Comparison of ENCODE assay signal across 35 cellular contexts in the genomic region with DNA sequence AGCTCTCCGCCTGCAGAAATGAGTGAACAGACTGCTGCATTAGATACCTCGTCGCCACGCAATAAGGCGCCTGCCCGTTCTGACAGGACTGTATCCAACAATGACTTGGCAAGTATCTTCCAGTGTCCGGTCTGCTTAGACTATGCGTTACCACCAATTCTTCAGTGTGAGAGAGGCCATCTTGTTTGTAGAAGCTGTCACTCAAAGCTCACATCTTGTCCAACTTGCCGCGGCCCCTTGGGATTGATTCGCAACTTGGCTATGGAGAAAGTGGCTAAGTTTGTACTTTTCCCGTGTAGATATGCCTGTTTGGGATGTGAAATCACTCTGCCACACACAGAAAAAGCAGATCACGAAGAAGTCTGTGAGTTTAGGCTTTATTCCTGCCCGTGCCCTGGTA.
A peak's percentile ranks its signal among the peaks of the same experiment; 100 is the strongest.
DNase-seq lines count a peak whose midpoint lies in the region; ATAC-seq, FAIRE-seq and TF ChIP-seq lines count a peak whose summit lies in the region.
"Had no signal": no experiment of that assay in that cellular context is flagged by ENCODE, and none has a peak within 500 bp of the region (broad histone marks: within the 10 kb centered on the region; RNA-seq: fewer than 3 reads in every experiment).

No MANE protein-coding gene starts in this region.

- H3K4me1 ChIP-seq in astrocyte (ENCODE audit: insufficient read depth, low read length) (no peaks in the 10 kb centered on the region), K562 (replicated peaks in 1 of 2; ENCODE audit: control insufficient read depth in 2 of 2, insufficient read depth in 2 of 2, low read length in 2 of 2) (no peaks in the 10 kb centered on the region), osteoblast (ENCODE audit: insufficient read depth, low read length) (no peaks in the 10 kb centered on the region), tibial nerve (no peaks in the 10 kb centered on the region)
- H3K4me1 ChIP-seq: A549; BE2C; BLaER1; BLaER1 treated with 17β-estradiol and CSF1 and Interleukin-3, amounts not matched to agents 10 nM and 100 nM had no signal

- POLR2A ChIA-PET in K562 (lab: Yijun Ruan, JAX): no interaction called here

- H3K9me3 ChIP-seq in astrocyte (ENCODE audit: insufficient read depth, low read depth, low read length) (no peaks in the 10 kb centered on the region), K562 (replicated peaks; ENCODE audit: control insufficient read depth, insufficient read depth, low read depth, low read length) (no peaks in the 10 kb centered on the region), osteoblast (ENCODE audit: low read depth, low read length) (no peaks in the 10 kb centered on the region), tibial nerve (no peaks in the 10 kb centered on the region)
- H3K9me3 ChIP-seq: A549, BE2C, Caco-2 had no signal

- H3K27me3 ChIP-seq in astrocyte (ENCODE audit: insufficient read depth, low read length) (no peaks in the 10 kb centered on the region), K562 (ENCODE audit: control insufficient read depth in 2 of 2, insufficient read depth in 2 of 2, low read length in 2 of 2) (no peaks in the 10 kb centered on the region), osteoblast (ENCODE audit: insufficient read depth, low read length) (no peaks in the 10 kb centered on the region), tibial nerve (no peaks in the 10 kb centered on the region)
- H3K27me3 ChIP-seq: BE2C had no signal

- H3K9ac ChIP-seq in astrocyte (ENCODE audit: low read length): no peak overlapping the region
- peak overlapping the region in 1 of 2 experiments; percentile 25; a peak in 1 of 4 replicates for H3K9ac ChIP-seq in K562 (ENCODE audit: insufficient read depth in 1 of 2, low read depth in 2 of 2, low read length in 2 of 2)
- H3K9ac ChIP-seq: BLaER1; BLaER1 treated with 17β-estradiol and CSF1 and Interleukin-3, amounts not matched to agents 10 nM and 100 nM had no signal

- ATAC-seq in K562 (no peak), SK-N-SH treated with all-trans-retinoic acid at 6 μM for 48 hours (no peak)
- ATAC-seq: A549; CD8-positive, alpha-beta T cell had no signal

- H3K4me3 Mint-ChIP-seq in astrocyte (ENCODE audit: unreplicated experiment): no peak overlapping the region
- H3K4me3 Mint-ChIP-seq: B cell; CD14-positive monocyte; CD4-positive, alpha-beta memory T cell; CD4-positive, alpha-beta T cell; CD4-positive, CD25-positive, alpha-beta regulatory T cell; CD8-positive, alpha-beta T cell had no signal

- H4K20me1 ChIP-seq in astrocyte (ENCODE audit: insufficient read depth, low read length): no peaks in the 10 kb centered on the region
- H4K20me1 ChIP-seq in K562 (replicated peaks; ENCODE audit: control insufficient read depth, insufficient read depth, low read length): no peaks in the 10 kb centered on the region
- no peaks in the 10 kb centered on the region for H4K20me1 ChIP-seq in osteoblast (ENCODE audit: insufficient read depth, low read length)
- H4K20me1 ChIP-seq: BLaER1; BLaER1 treated with 17β-estradiol and CSF1 and Interleukin-3, amounts not matched to agents 10 nM and 100 nM had no signal

- no peaks in the 10 kb centered on the region for H3K27me3 Mint-ChIP-seq in astrocyte (ENCODE audit: low read depth, unreplicated experiment)
- H3K27me3 Mint-ChIP-seq: B cell; CD4-positive, alpha-beta memory T cell; CD4-positive, alpha-beta T cell; CD4-positive, CD25-positive, alpha-beta regulatory T cell had no signal

- in situ Hi-C loops in K562 (cut with MboI): no loop called here

- peak; percentile 9 for FAIRE-seq in astrocyte (lab: Jason Lieb, UNC)
- no peak for FAIRE-seq in K562 (lab: Jason Lieb, UNC)
- FAIRE-seq: A204.1, A549, D721Med had no signal

- TF ChIP-seq EP300 in K562 (IDR thresholded peaks at IDR 0.05; ENCODE audit: low read length): no peak
- no peak for TF ChIP-seq EP300 in tibial nerve (IDR thresholded peaks at IDR 0.05)

- no peak overlapping the region for H3K27ac ChIP-seq in astrocyte (ENCODE audit: low read depth, low read length)
- H3K27ac ChIP-seq in K562 (ENCODE audit: extremely low read depth, low read depth, low read length): peak overlapping the region; percentile 61; the same call in 2 of the 3 replicates
- no peak overlapping the region for H3K27ac ChIP-seq in osteoblast (ENCODE audit: low read depth, low read length)
- H3K27ac ChIP-seq in tibial nerve: no peak overlapping the region
- H3K27ac ChIP-seq: 22Rv1; A549; BLaER1; BLaER1 treated with 17β-estradiol and CSF1 and Interleukin-3, amounts not matched to agents 10 nM and 100 nM; C4-2B had no signal

- TF ChIP-seq POLR2A in K562 (conservative IDR thresholded peaks at IDR 0.05): no peak
- TF ChIP-seq POLR2A in tibial nerve (IDR thresholded peaks at IDR 0.05): no peak

- no TSS peak for BruUV-seq in K562 (replicated peaks; lab: Mats Ljungman, UMichigan)

- WGBS in K562 (ENCODE audit: insufficient coverage, low coverage, missing lambda C conversion rate): 3% methylated on average over 8 of the region's 14 CpGs
- WGBS in tibial nerve, 2 donors: 87 to 93% methylated on average over 13 to 14 of the region's 14 CpGs

- H3K4me1 Mint-ChIP-seq in astrocyte (ENCODE audit: low read depth, unreplicated experiment): no peaks in the 10 kb centered on the region
- H3K4me1 Mint-ChIP-seq: B cell; CD14-positive monocyte; CD4-positive, alpha-beta memory T cell; CD4-positive, CD25-positive, alpha-beta regulatory T cell; CD8-positive, alpha-beta memory T cell had no signal

- DNase-seq in astrocyte (ENCODE audit: low read depth) (no peak), K562 (ENCODE audit: extremely low read depth in 1 of 4, low spot score in 3 of 4) (peak in 1 of 4 experiments; percentile 6), osteoblast (ENCODE audit: insufficient read length, low spot score, missing footprints) (peak; percentile 9), HuH-7 (ENCODE audit: low spot score) (no peak), tibial nerve (ENCODE audit: low spot score in 2 of 2) (no peak)
- DNase-seq: 8988T; ACHN; AML-193; BE2C; C1 segment of cervical spinal cord; Caco-2; Calu3; CD4-positive, alpha-beta memory T cell; CD4-positive, alpha-beta T cell; CD4-positive, CD25-positive, alpha-beta regulatory T cell; CD8-positive, alpha-beta memory T cell; CD8-positive, alpha-beta T cell; COR-L47; DMS 273 treated with DMSO at 0.1 percent for 48 hours; DMS153; DMS53; DMS79; DMS79 treated with DMSO at 0.1 percent for 48 hours; DND-41; EL had no signal

- H3K36me3 ChIP-seq in astrocyte (ENCODE audit: insufficient read depth, low read length): no peaks in the 10 kb centered on the region
- no peaks in the 10 kb centered on the region for H3K36me3 ChIP-seq in K562 (ENCODE audit: control insufficient read depth, insufficient read depth, low read length)
- H3K36me3 ChIP-seq in osteoblast (ENCODE audit: insufficient read depth, low read length): no peaks in the 10 kb centered on the region
- no peaks in the 10 kb centered on the region for H3K36me3 ChIP-seq in tibial nerve
- H3K36me3 ChIP-seq: BE2C; BLaER1; BLaER1 treated with 17β-estradiol and CSF1 and Interleukin-3, amounts not matched to agents 10 nM and 100 nM had no signal

- H3K79me2 ChIP-seq in astrocyte (ENCODE audit: insufficient read depth, low read length) (no peaks in the 10 kb centered on the region), K562 (ENCODE audit: control insufficient read depth, insufficient read depth, low read length) (no peaks in the 10 kb centered on the region; the same call in 2 of the 3 replicates), osteoblast (ENCODE audit: insufficient read depth, low read length) (no peaks in the 10 kb centered on the region)

- H3K27ac Mint-ChIP-seq in astrocyte (ENCODE audit: unreplicated experiment): no peak overlapping the region
- H3K27ac Mint-ChIP-seq: B cell; CD14-positive monocyte; CD4-positive, alpha-beta memory T cell; CD4-positive, alpha-beta T cell; CD4-positive, CD25-positive, alpha-beta regulatory T cell; CD8-positive, alpha-beta memory T cell; CD8-positive, alpha-beta T cell had no signal

- H3K4me2 ChIP-seq in astrocyte (ENCODE audit: low read length): no peak overlapping the region
- H3K4me2 ChIP-seq in K562 (ENCODE audit: insufficient read depth, low read length): peak overlapping the region; percentile 37
- H3K4me2 ChIP-seq in osteoblast (ENCODE audit: insufficient read depth, low read length): no peak overlapping the region
- H3K4me2 ChIP-seq: A549; BLaER1; BLaER1 treated with 17β-estradiol and CSF1 and Interleukin-3, amounts not matched to agents 10 nM and 100 nM had no signal

- H3K9me1 ChIP-seq in K562 (ENCODE audit: control insufficient read depth, insufficient read depth, low read length): no peaks in the 10 kb centered on the region

- H3K4me3 ChIP-seq in astrocyte (ENCODE audit: insufficient read depth, low read depth, low read length): no peak overlapping the region
- H3K4me3 ChIP-seq in K562: peak overlapping the region; percentile 13; the same call in 1 of the 2 replicates
- no peak overlapping the region for H3K4me3 ChIP-seq in osteoblast (ENCODE audit: insufficient read depth, low read length)
- no peak overlapping the region for H3K4me3 ChIP-seq in tibial nerve
- H3K4me3 ChIP-seq: A549; BLaER1; BLaER1 treated with 17β-estradiol and CSF1 and Interleukin-3, amounts not matched to agents 10 nM and 100 nM had no signal

- TF ChIP-seq RAD21 in K562 (CRISPR knock-in tag; conservative IDR thresholded peaks at IDR 0.05 in 1 of 2, IDR thresholded peaks at IDR 0.05 in 1 of 2): no peak

- H2AFZ ChIP-seq in astrocyte (ENCODE audit: low read depth, low read length) (no peak overlapping the region), K562 (ENCODE audit: low read depth, low read length) (no peak overlapping the region), osteoblast (ENCODE audit: low read length) (no peak overlapping the region)

- no peak for TF ChIP-seq CTCF in astrocyte (IDR thresholded peaks at IDR 0.05; ENCODE audit: insufficient read depth, low read depth, low read length)
- no peak for TF ChIP-seq CTCF in K562 (IDR thresholded peaks at IDR 0.05 in 2 of 3, conservative IDR thresholded peaks at IDR 0.05 in 1 of 3; ENCODE audit: insufficient read depth in 2 of 3, low read depth in 1 of 3, low read length in 3 of 3)
- no peak for TF ChIP-seq CTCF in osteoblast (IDR thresholded peaks at IDR 0.05; ENCODE audit: extremely low read depth, low read depth, low read length)
- no peak for TF ChIP-seq CTCF in tibial nerve (IDR thresholded peaks at IDR 0.05)

- intact Hi-C loops in K562 (cut with micrococcal nuclease): no loop called here

- CTCF ChIA-PET in K562 (lab: Yijun Ruan, JAX; ENCODE audit: low intra/inter-chr PET ratio): no interaction called here

- no peaks in the 10 kb centered on the region for H3K36me3 Mint-ChIP-seq in astrocyte (ENCODE audit: low read depth, unreplicated experiment)
- H3K36me3 Mint-ChIP-seq: CD14-positive monocyte; CD4-positive, alpha-beta memory T cell; CD4-positive, CD25-positive, alpha-beta regulatory T cell; CD8-positive, alpha-beta memory T cell; CD8-positive, alpha-beta T cell had no signal

- no peaks in the 10 kb centered on the region for H3K9me3 Mint-ChIP-seq in astrocyte (ENCODE audit: unreplicated experiment)

TF ChIP-seq in K562, 482 proteins besides CTCF, POLR2A, EP300 and RAD21 (continues in another document):
- TF ChIP-seq CBFA2T3 (IDR thresholded peaks at IDR 0.05) (no peak), LEF1 (IDR thresholded peaks at IDR 0.05) (no peak)

TF ChIP-seq in SK-N-SH treated with all-trans-retinoic acid at 6 μM for 48 hours, 23 proteins besides CTCF, POLR2A, EP300 and RAD21 (continues in another document):
- TF ChIP-seq ISL1 (CRISPR knock-in tag; IDR thresholded peaks at IDR 0.05): no peak
- TF ChIP-seq RARB (CRISPR knock-in tag; IDR thresholded peaks at IDR 0.05): no peak
- no peak for TF ChIP-seq ARNTL (CRISPR knock-in tag; IDR thresholded peaks at IDR 0.05; ENCODE audit: borderline replicate concordance, low read depth)
